In genomic region chr17:48594412-48595106, GRCh38 we compare ENCODE assay signal across 9 cellular contexts. TPM values are rescaled to one million over a fixed set of nuclear protein-coding genes. Genes with fewer than 3 reads are reported as not detected.
DNase-seq lines count a peak whose midpoint lies in the region; ATAC-seq and TF ChIP-seq lines count a peak whose summit lies in the region.
"Had no signal": no experiment of that assay in that cellular context is flagged by ENCODE, and none has a peak within 500 bp of the region (broad histone marks: within the 10 kb centered on the region; RNA-seq: fewer than 3 reads in every experiment).

No MANE protein-coding gene starts in this region.

- H3K27ac ChIP-seq in H9 (ENCODE audit: insufficient read length, low read depth, low read length): no peak overlapping the region
- H3K27ac ChIP-seq: vagina had no signal

- WGBS in H9 (ENCODE audit: extremely low coverage, insufficient read length, low lambda C conversion rate): no CpG with 5 or more reads among the region's 31 CpGs
- WGBS in lower leg skin, 2 donors: 77 to 82% methylated on average over 31 of the region's 31 CpGs

- H2BK20ac ChIP-seq in H9 (ENCODE audit: low read depth, low read length, poor library complexity, severe bottlenecking): no peak overlapping the region

- H3K14ac ChIP-seq in H9 (ENCODE audit: insufficient read depth, low read length): no peak overlapping the region

- H3K4me1 Mint-ChIP-seq in H9 (peaks cover 8 to 37% of the 10 kb centered on the region in 2 experiments), nephron progenitor cell (peaks cover 37% of the 10 kb centered on the region)

- no peak overlapping the region for H3K23ac ChIP-seq in H9 (ENCODE audit: insufficient read length, low read depth, low read length)

- H3K27me3 Mint-ChIP-seq in H9 (ENCODE audit: low read depth) (peaks cover 100% of the 10 kb centered on the region), nephron progenitor cell (ENCODE audit: low read depth, poor library complexity) (peaks cover 28% of the 10 kb centered on the region)

- no peak overlapping the region for H2BK15ac ChIP-seq in H9 (ENCODE audit: low read depth, low read length)

- H3K27ac Mint-ChIP-seq in H9 (no peak overlapping the region), nephron progenitor cell (peak overlapping the region; percentile 99)

- no peak overlapping the region for H3K9ac ChIP-seq in H9 (ENCODE audit: extremely low read depth, insufficient read length, low read length)

- H2BK120ac ChIP-seq in H9 (ENCODE audit: low read depth, low read length, poor library complexity, severe bottlenecking): no peak overlapping the region

- H3T11ph ChIP-seq in H9 (ENCODE audit: low read length): no peak overlapping the region

- H2BK12ac ChIP-seq in H9 (ENCODE audit: insufficient read length, low read depth, low read length): no peak overlapping the region

- no peak overlapping the region for H4K91ac ChIP-seq in H9 (ENCODE audit: insufficient read length, low read depth, low read length)

- peak overlapping the region; percentile 57 for H3K4me3 ChIP-seq in astrocyte of the spinal cord (ENCODE audit: low read depth, low read length)
- H3K4me3 ChIP-seq in lower leg skin (ENCODE audit: low read depth, poor library complexity, severe bottlenecking): no peak overlapping the region

- H3K4me2 ChIP-seq in H9 (ENCODE audit: insufficient read depth, insufficient read length, low read length): peak overlapping the region; percentile 33

- no peak for ATAC-seq in GM19035 (IDR thresholded peaks at IDR 0.05; ENCODE audit: unreplicated experiment)

- no peak for TF ChIP-seq POLR2A in lower leg skin (IDR thresholded peaks at IDR 0.05)

- no peaks in the 10 kb centered on the region for H3K23me2 ChIP-seq in H9 (ENCODE audit: insufficient read length, low read depth, low read length, poor library complexity, severe bottlenecking)

- H3K9me3 Mint-ChIP-seq in H9: peaks cover 4 to 21% of the 10 kb centered on the region in 2 experiments; a peak in 2 of 5 replicates
- H3K9me3 Mint-ChIP-seq in nephron progenitor cell: peaks cover 4% of the 10 kb centered on the region

- H4K5ac ChIP-seq in H9 (ENCODE audit: insufficient read length, low read depth, low read length): no peak overlapping the region

- intact Hi-C loops in lower leg skin (cut with DNase I; ENCODE audit: low total_unique reads): loop anchor here (5.0 kb wide), 2 partner anchors 102 to 257 kb away; no protein-coding TSS in a partner anchor

- no peak overlapping the region for H4K8ac ChIP-seq in H9 (replicated peaks; ENCODE audit: insufficient read length, low read depth, low read length)

- no peak overlapping the region for H3K56ac ChIP-seq in H9 (ENCODE audit: insufficient read length, low read depth, low read length)

- no peaks in the 10 kb centered on the region for H4K20me1 ChIP-seq in H9 (ENCODE audit: control insufficient read depth, insufficient read depth, insufficient read length)

- no peaks in the 10 kb centered on the region for H3K79me1 ChIP-seq in H9 (ENCODE audit: insufficient read depth, low read depth, low read length, poor library complexity, severe bottlenecking)

- H3K36me3 Mint-ChIP-seq in H9 (ENCODE audit: insufficient read depth in 1 of 3, low read depth in 3 of 3): no peaks in the 10 kb centered on the region
- H3K36me3 Mint-ChIP-seq in nephron progenitor cell (ENCODE audit: low read depth): peaks cover 99% of the 10 kb centered on the region

- H2AFZ ChIP-seq in H9 (ENCODE audit: low read length): no peak overlapping the region

- no peak overlapping the region for H3K18ac ChIP-seq in H9 (ENCODE audit: insufficient read length, low read depth, low read length)

- H3K4ac ChIP-seq in H9 (ENCODE audit: low read depth, low read length): no peak overlapping the region

- in situ Hi-C loops in astrocyte of the spinal cord (cut with HindIII; ENCODE audit: low sequenced_read_pairs): no loop called here

- no peak overlapping the region for H2BK5ac ChIP-seq in H9 (ENCODE audit: insufficient read length, low read length)

- TF ChIP-seq CTCF in H9 (conservative IDR thresholded peaks at IDR 0.05) (no peak), astrocyte of the spinal cord (IDR thresholded peaks at IDR 0.05; ENCODE audit: low read depth, low read length) (no peak), nephron progenitor cell (IDR thresholded peaks at IDR 0.05) (no peak), lower leg skin (IDR thresholded peaks at IDR 0.05) (no peak)

- H3K79me2 ChIP-seq in H9 (ENCODE audit: insufficient read depth, low read length): no peaks in the 10 kb centered on the region

- no peaks in the 10 kb centered on the region for H3K9me3 ChIP-seq in H9 (ENCODE audit: control insufficient read depth, low read depth, low read length)
- H3K9me3 ChIP-seq: vagina had no signal

- H3K4me1 ChIP-seq in H9 (ENCODE audit: insufficient read depth, low read length): no peaks in the 10 kb centered on the region

- no peak overlapping the region for H2AK5ac ChIP-seq in H9 (ENCODE audit: insufficient read length, low read length)

- H3K4me3 Mint-ChIP-seq in H9 (peak overlapping the region in 1 of 2 experiments; percentile 31; a peak in 2 of 5 replicates), nephron progenitor cell (peak overlapping the region; percentile 99)

- peaks cover 99% of the 10 kb centered on the region for H3K27me3 ChIP-seq in H9 (ENCODE audit: insufficient read depth, low read length)

- no peak for DNase-seq in H9
- DNase-seq in astrocyte of the spinal cord (ENCODE audit: low read depth, low spot score): peak; percentile 55
- no peak for DNase-seq in nephron progenitor cell
- no peak for DNase-seq in lower leg skin (ENCODE audit: low spot score in 2 of 2)
- no peak for DNase-seq in activated T-cell treated with anti-CD3 and anti-CD28 coated beads, Interleukin-2, amount 50 U/mL, for 1 hour
- DNase-seq: hippocampal formation had no signal

RNA-seq across cellular contexts. Expression of gene HOXB5, which starts 1.0 kb away (rescaled TPM):
- not detected in 2 replicates for total RNA-seq in H9 (2021)
- under 1 TPM in 2 of 4 donors, not detected in 2; 0.15 to 0.55 TPM for total RNA-seq in lower leg skin
- total RNA-seq: osteoblast had no signal

RNA-seq across cellular contexts. Expression of gene HOXB3, which starts 4.5 kb away (rescaled TPM):
- total RNA-seq in H9 (2021) (not detected in 2 replicates), lower leg skin (10 to 100 TPM in 1 of 4 donors, 1 to 10 TPM in 2, under 1 TPM in 1; 0.97 to 14.1 (median 3.9) TPM)

RNA-seq across cellular contexts. Expression of gene HOXB6, which starts 10.2 kb away (rescaled TPM):
- total RNA-seq in H9 (2021) (not detected in 2 replicates), lower leg skin (1 to 10 TPM in 1 of 4 donors, under 1 TPM in 3; 0.27 to 4.6 (median 0.45) TPM)

RNA-seq across cellular contexts. Expression of gene HOXB7, which starts 16.3 kb away (rescaled TPM):
- total RNA-seq in H9 (2021) (not detected in 2 replicates), lower leg skin (10 to 100 TPM in 1 of 4 donors, 1 to 10 TPM in 3; 1.3 to 11.5 (median 5.3) TPM)

RNA-seq across cellular contexts. Expression of gene HOXB4, which starts 16.4 kb away (rescaled TPM):
- total RNA-seq in H9 (2021) (not detected in 2 replicates), lower leg skin (1 to 10 TPM in 2 of 4 donors, under 1 TPM in 2; 0.42 to 2.9 (median 1.4) TPM)
